In genomic region chr2:38690499-38691420, GRCh38 we compare ENCODE assay signal across 8 cellular contexts. TPM values are rescaled to one million over a fixed set of nuclear protein-coding genes. Genes with fewer than 3 reads are reported as not detected.
DNase-seq lines count a peak whose midpoint lies in the region; ATAC-seq, FAIRE-seq and TF ChIP-seq lines count a peak whose summit lies in the region.

No MANE protein-coding gene starts in this region.

- no peak overlapping the region for H3K4me3 ChIP-seq in CD4-positive, CD25-positive, alpha-beta regulatory T cell (ENCODE audit: low read depth, low read length)
- H3K4me3 ChIP-seq in astrocyte (ENCODE audit: insufficient read depth, low read depth, low read length) (no peak overlapping the region), heart left ventricle (no peak overlapping the region)

- H3K4me3 Mint-ChIP-seq in CD4-positive, CD25-positive, alpha-beta regulatory T cell: peak overlapping the region; percentile 20 to 54 (median 42)
- H3K4me3 Mint-ChIP-seq in astrocyte (ENCODE audit: unreplicated experiment): peak overlapping the region; percentile 60

- H3K9me3 ChIP-seq in CD4-positive, CD25-positive, alpha-beta regulatory T cell (ENCODE audit: control insufficient read depth in 2 of 2, low read length in 2 of 2): no peaks in the 10 kb centered on the region
- H3K9me3 ChIP-seq in KOPT-K1 (ENCODE audit: insufficient read depth, low read length, poor library complexity, severe bottlenecking) (no peaks in the 10 kb centered on the region), astrocyte (ENCODE audit: insufficient read depth, low read depth, low read length) (no peaks in the 10 kb centered on the region), heart left ventricle (no peaks in the 10 kb centered on the region)

- intact Hi-C loops in heart left ventricle (cut with DNase I): no loop called here

- peak; percentile 54 to 59 for ATAC-seq in CD4-positive, CD25-positive, alpha-beta regulatory T cell (ENCODE audit: low read depth in 2 of 2)
- ATAC-seq in heart left ventricle (no peak), GM21447 (IDR thresholded peaks at IDR 0.05; ENCODE audit: unreplicated experiment) (no peak)

- H3K27ac Mint-ChIP-seq in CD4-positive, CD25-positive, alpha-beta regulatory T cell: peak overlapping the region; percentile 72 to 84 (median 81)
- peak overlapping the region; percentile 97 for H3K27ac Mint-ChIP-seq in astrocyte (ENCODE audit: unreplicated experiment)

- peak overlapping the region; percentile 75 for H3K4me2 ChIP-seq in astrocyte (ENCODE audit: low read length)

- no peaks in the 10 kb centered on the region for H3K27me3 ChIP-seq in CD4-positive, CD25-positive, alpha-beta regulatory T cell (ENCODE audit: control insufficient read depth, insufficient read depth, low read length)
- no peaks in the 10 kb centered on the region for H3K27me3 ChIP-seq in astrocyte (ENCODE audit: insufficient read depth, low read length)
- no peaks in the 10 kb centered on the region for H3K27me3 ChIP-seq in heart left ventricle

- H2AFZ ChIP-seq in astrocyte (ENCODE audit: low read depth, low read length): no peak overlapping the region

- peaks cover 28 to 65% (median 47%) of the 10 kb centered on the region in 4 donors for H3K4me1 Mint-ChIP-seq in CD4-positive, CD25-positive, alpha-beta regulatory T cell
- H3K4me1 Mint-ChIP-seq in astrocyte (ENCODE audit: low read depth, unreplicated experiment): peaks cover 29% of the 10 kb centered on the region

- peaks cover 30% of the 10 kb centered on the region for H3K36me3 Mint-ChIP-seq in CD4-positive, CD25-positive, alpha-beta regulatory T cell
- peaks cover 3% of the 10 kb centered on the region for H3K36me3 Mint-ChIP-seq in astrocyte (ENCODE audit: low read depth, unreplicated experiment)

- FAIRE-seq in astrocyte (lab: Jason Lieb, UNC): peak; percentile 20

- H3K27me3 Mint-ChIP-seq in CD4-positive, CD25-positive, alpha-beta regulatory T cell: no peaks in the 10 kb centered on the region
- no peaks in the 10 kb centered on the region for H3K27me3 Mint-ChIP-seq in astrocyte (ENCODE audit: low read depth, unreplicated experiment)

- H3K9me3 Mint-ChIP-seq in CD4-positive, CD25-positive, alpha-beta regulatory T cell: no peaks in the 10 kb centered on the region
- H3K9me3 Mint-ChIP-seq in astrocyte (ENCODE audit: unreplicated experiment): no peaks in the 10 kb centered on the region

- peaks cover 22% of the 10 kb centered on the region for H3K36me3 ChIP-seq in CD4-positive, CD25-positive, alpha-beta regulatory T cell (ENCODE audit: control insufficient read depth, insufficient read depth, low read length)
- H3K36me3 ChIP-seq in KOPT-K1 (ENCODE audit: insufficient read depth, low read length) (peaks cover 14% of the 10 kb centered on the region; the same call in 1 of the 2 replicates), astrocyte (ENCODE audit: insufficient read depth, low read length) (no peaks in the 10 kb centered on the region), heart left ventricle (peaks cover 0 to 45% (median 24%) of the 10 kb centered on the region in 9 donors)

- TF ChIP-seq CTCF in astrocyte (IDR thresholded peaks at IDR 0.05; ENCODE audit: insufficient read depth, low read depth, low read length): no peak
- TF ChIP-seq CTCF in heart left ventricle (IDR thresholded peaks at IDR 0.05): no peak

- peaks cover 57% of the 10 kb centered on the region for H3K4me1 ChIP-seq in CD4-positive, CD25-positive, alpha-beta regulatory T cell (ENCODE audit: control insufficient read depth, insufficient read depth, low read length, poor library complexity, severe bottlenecking)
- H3K4me1 ChIP-seq in astrocyte (ENCODE audit: insufficient read depth, low read length) (peaks cover 15% of the 10 kb centered on the region), heart left ventricle (peaks cover 0 to 31% (median 0%) of the 10 kb centered on the region in 12 donors)

- TF ChIP-seq POLR2A in heart left ventricle (IDR thresholded peaks at IDR 0.05): no peak

- no peak for DNase-seq in CD4-positive, CD25-positive, alpha-beta regulatory T cell
- peak; percentile 96 for DNase-seq in astrocyte (ENCODE audit: low read depth)
- peak; percentile 23 to 88 for DNase-seq in lung microvascular endothelial cell (ENCODE audit: low read depth in 2 of 2)
- no peak for DNase-seq in heart left ventricle
- DNase-seq in nucleus accumbens (lab: John Stamatoyannopoulos, UW): no peak
- no peak for DNase-seq in NCI-H187 treated with DMSO at 0.1 percent for 48 hours (lab: John Stamatoyannopoulos, UW)

- H3K27ac ChIP-seq in CD4-positive, CD25-positive, alpha-beta regulatory T cell (ENCODE audit: insufficient read depth, low read length, poor library complexity, severe bottlenecking): peak overlapping the region; percentile 38
- peak overlapping the region; percentile 37 for H3K27ac ChIP-seq in KOPT-K1 (ENCODE audit: low read depth, low read length, poor library complexity, severe bottlenecking)
- peak overlapping the region; percentile 81 for H3K27ac ChIP-seq in astrocyte (ENCODE audit: low read depth, low read length)
- H3K27ac ChIP-seq in heart left ventricle: no peak overlapping the region

- H4K20me1 ChIP-seq in astrocyte (ENCODE audit: insufficient read depth, low read length): no peaks in the 10 kb centered on the region

- WGBS in heart left ventricle, 4 donors: 86 to 90% (median 90%) methylated on average over 8 of the region's 8 CpGs

- H3K9ac ChIP-seq in astrocyte (ENCODE audit: low read length): peak overlapping the region; percentile 45

- H3K79me2 ChIP-seq in astrocyte (ENCODE audit: insufficient read depth, low read length): no peaks in the 10 kb centered on the region

RNA-seq across cellular contexts. Expression of gene GALM, which starts 24.8 kb away (rescaled TPM):
- 46.8 TPM for total RNA-seq in CD4-positive, CD25-positive, alpha-beta regulatory T cell
- polyA plus RNA-seq in CD4-positive, CD25-positive, alpha-beta regulatory T cell: 10 to 100 TPM; 47.5 to 75.2 (median 51.4) TPM
- total RNA-seq in astrocyte (9.8 and 10.1 TPM in 2 replicates), lung microvascular endothelial cell (4.1 and 4.4 TPM in 2 replicates), heart left ventricle (10 to 100 TPM in 8 of 9 donors, 1 to 10 TPM in 1; 6.3 to 25.3 (median 11.9) TPM)
- polyA plus RNA-seq in heart left ventricle: 1 to 10 TPM; 8.2 to 9.9 TPM

Comparison
In these comparisons a context has a peak if more than half of its experiments do, and no peak if none do; other contexts are left out.
1. ATAC-seq: peak in CD4-positive, CD25-positive, alpha-beta regulatory T cell (2 of 2); none in heart left ventricle (0 of 4) and GM21447 (single experiment).
2. DNase-seq: peak in astrocyte (single experiment) and lung microvascular endothelial cell (2 of 2); none in CD4-positive, CD25-positive, alpha-beta regulatory T cell (0 of 3), heart left ventricle (0 of 5), nucleus accumbens (0 of 56) and NCI-H187 treated with DMSO at 0.1 percent for 48 hours (single experiment).
3. H3K27ac ChIP-seq: peak in CD4-positive, CD25-positive, alpha-beta regulatory T cell (single experiment), KOPT-K1 (single experiment) and astrocyte (single experiment); none in heart left ventricle (0 of 12).